In the genomic region with DNA sequence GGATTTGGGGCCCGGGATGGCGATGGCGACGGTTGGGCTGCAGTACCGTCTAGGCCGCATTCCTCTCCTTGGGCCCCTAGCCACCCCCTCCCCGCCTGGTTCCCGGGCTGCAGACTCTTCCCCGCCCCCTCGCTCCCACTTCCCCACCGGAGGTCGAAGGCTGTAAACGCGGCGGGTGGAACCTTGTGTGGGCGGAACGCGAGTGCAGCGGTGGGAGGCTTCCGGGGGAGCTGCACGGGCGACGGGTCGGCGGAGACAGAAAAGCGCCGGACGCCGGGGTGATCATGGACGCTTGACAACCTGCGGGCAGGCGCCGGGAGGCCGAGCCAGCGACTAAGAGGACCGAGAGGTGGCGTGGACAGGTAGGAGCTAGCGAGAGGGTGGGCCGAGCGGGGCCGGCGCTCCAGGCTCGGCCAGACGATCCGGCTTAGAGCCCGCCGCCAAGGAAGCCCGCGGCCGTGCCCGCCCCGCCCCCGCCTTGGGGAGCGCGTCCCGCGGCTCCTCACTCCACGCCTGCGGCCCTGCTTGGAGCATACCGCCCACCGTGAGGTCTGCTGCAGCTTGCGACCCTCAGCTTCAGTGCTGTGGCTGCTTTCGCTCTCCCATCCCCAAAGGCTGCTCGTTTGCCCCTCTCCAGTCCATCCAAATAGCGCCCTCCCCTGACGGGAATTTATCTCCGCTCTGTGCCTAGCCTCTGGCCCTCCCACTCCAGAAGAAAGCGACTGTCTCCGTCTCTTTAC, we compare ENCODE assay signal across 8 cellular contexts. TPM values are rescaled to one million over a fixed set of nuclear protein-coding genes. Genes with fewer than 3 reads are reported as not detected.
A peak's percentile ranks its signal among the peaks of the same experiment; 100 is the strongest.
DNase-seq lines count a peak whose midpoint lies in the region; TF ChIP-seq lines count a peak whose summit lies in the region.

A gene (plus strand): TSS at position 269 of the 740 bp plus-strand sequence. CDS start 2,126 bp downstream, outside the sequence.

- DNase-seq in GM03348 (ENCODE audit: low spot score) (peak; percentile 90), HEK293T (ENCODE audit: extremely low spot score) (peak; percentile 72), NCI-H1048 (lab: John Stamatoyannopoulos, UW) (peak; percentile 53), SKM-1 treated with dmso at 0.1 percent for 144 hours (lab: John Stamatoyannopoulos, UW; ENCODE audit: unreplicated experiment) (peak; percentile 79), head of caudate nucleus (peak; percentile 46 to 93 (median 82)), ovary (peak; percentile 66 to 85 (median 78))

- H3K4me1 ChIP-seq in ovary (ENCODE audit: insufficient read depth), result peaks cover 8% of the 10 kb centered on the region
- H3K4me1 ChIP-seq in thymus (ENCODE audit: control insufficient read depth, insufficient read depth, low read length), result peaks cover 18% of the 10 kb centered on the region

- no peaks in the 10 kb centered on the region for H3K36me3 ChIP-seq in ovary
- H3K36me3 ChIP-seq in thymus (ENCODE audit: control insufficient read depth, insufficient read depth), result peaks cover 13% of the 10 kb centered on the region

- TF ChIP-seq POLR2A in ovary (IDR thresholded peaks at IDR 0.05), result no peak

- peaks cover 71% of the 10 kb centered on the region for H3K4me1 Mint-ChIP-seq in activated naive CD8-positive, alpha-beta T cell (ENCODE audit: low read depth)

- CTCF ChIA-PET in HEK293T (lab: Yijun Ruan, JAX), result interaction anchor here (0.7 to 2.2 kb wide), 4 partner anchors 9 to 72 kb away, joined by 3 to 8 read pairs (median 6); no protein-coding TSS in a partner anchor

- H3K27ac Mint-ChIP-seq in activated naive CD8-positive, alpha-beta T cell, result peak within 1 kb of the TSS; percentile 92

- H3K27ac ChIP-seq in ovary, result peak within 1 kb of the TSS in 1 of 2 donors; percentile 44
- peak within 1 kb of the TSS; percentile 43 for H3K27ac ChIP-seq in thymus (ENCODE audit: low read depth)

- no peaks in the 10 kb centered on the region for H3K27me3 Mint-ChIP-seq in activated naive CD8-positive, alpha-beta T cell

- H3K9me3 Mint-ChIP-seq in activated naive CD8-positive, alpha-beta T cell (ENCODE audit: low read depth), result no peaks in the 10 kb centered on the region

- intact Hi-C loops in head of caudate nucleus (cut with DNase I) (loop anchor here (10.0 kb wide), 1 partner anchor 172 kb away; no protein-coding TSS in a partner anchor), ovary (cut with DNase I) (no loop called here)

- peak within 1 kb of the TSS; percentile 79 for H3K4me3 ChIP-seq in ovary
- peak within 1 kb of the TSS; percentile 63 for H3K4me3 ChIP-seq in thymus (ENCODE audit: low read length)

- no peaks in the 10 kb centered on the region for H3K27me3 ChIP-seq in ovary
- H3K27me3 ChIP-seq in thymus (ENCODE audit: control insufficient read depth, insufficient read depth), result no peaks in the 10 kb centered on the region

- TF ChIP-seq EP300 in ovary (IDR thresholded peaks at IDR 0.05), result no peak

- no peaks in the 10 kb centered on the region for H3K9me3 ChIP-seq in ovary
- no peaks in the 10 kb centered on the region for H3K9me3 ChIP-seq in thymus (ENCODE audit: control insufficient read depth)

- POLR2A ChIA-PET in HEK293T (lab: Yijun Ruan, JAX), result interaction anchor here (0.8 to 1.4 kb wide), 3 partner anchors 9 to 78 kb away, joined by 3 to 6 read pairs (median 3); a partner anchor contains a TSS

- H3K36me3 Mint-ChIP-seq in activated naive CD8-positive, alpha-beta T cell, result no peaks in the 10 kb centered on the region

- H3K4me3 Mint-ChIP-seq in activated naive CD8-positive, alpha-beta T cell, result peak within 1 kb of the TSS; percentile 96

- WGBS in ovary, 3 donors, result 0 to 1% (median 1%) methylated on average over 57 to 69 of the region's 69 CpGs
- WGBS in thymus, result under 1% methylated on average over 69 of the region's 69 CpGs

- TF ChIP-seq CTCF in ovary (IDR thresholded peaks at IDR 0.05), result no peak

TF ChIP-seq in HEK293T, 16 proteins besides CTCF, POLR2A, EP300 and RAD21:
- no peak for TF ChIP-seq FOXA1 (IDR thresholded peaks at IDR 0.05)
- TF ChIP-seq ARNT (IDR thresholded peaks at IDR 0.05), result peak; percentile 73
- TF ChIP-seq, protein P1, sequence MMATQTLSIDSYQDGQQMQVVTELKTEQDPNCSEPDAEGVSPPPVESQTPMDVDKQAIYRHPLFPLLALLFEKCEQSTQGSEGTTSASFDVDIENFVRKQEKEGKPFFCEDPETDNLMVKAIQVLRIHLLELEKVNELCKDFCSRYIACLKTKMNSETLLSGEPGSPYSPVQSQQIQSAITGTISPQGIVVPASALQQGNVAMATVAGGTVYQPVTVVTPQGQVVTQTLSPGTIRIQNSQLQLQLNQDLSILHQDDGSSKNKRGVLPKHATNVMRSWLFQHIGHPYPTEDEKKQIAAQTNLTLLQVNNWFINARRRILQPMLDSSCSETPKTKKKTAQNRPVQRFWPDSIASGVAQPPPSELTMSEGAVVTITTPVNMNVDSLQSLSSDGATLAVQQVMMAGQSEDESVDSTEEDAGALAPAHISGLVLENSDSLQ (IDR thresholded peaks at IDR 0.05), result peak; percentile 46; the same call in 1 of the 2 replicates
- peak; percentile 96 for TF ChIP-seq CTBP1 (IDR thresholded peaks at IDR 0.05; ENCODE audit: borderline replicate concordance)
- TF ChIP-seq TARDBP (IDR thresholded peaks at IDR 0.05), result 0 out of 2 replicates have a peak, but pooled peaks have one; percentile 33
- TF ChIP-seq ELF4 (IDR thresholded peaks at IDR 0.05), result peak; percentile 61
- peak; percentile 53 for TF ChIP-seq L3MBTL2 (conservative IDR thresholded peaks at IDR 0.05)
- no peak for TF ChIP-seq ZNF384 (IDR thresholded peaks at IDR 0.05)
- peak; percentile 62; the same call in 1 of the 2 replicates for TF ChIP-seq FOXM1 (IDR thresholded peaks at IDR 0.05; ENCODE audit: borderline replicate concordance)

RNA-seq across cellular contexts. Expression of the gene that starts here (rescaled TPM):
- 10 to 100 TPM; 16.9 to 30.8 (median 24.8) TPM for total RNA-seq in ovary
- 10 to 100 TPM; 22.6 to 30.5 TPM for polyA plus RNA-seq in ovary
- polyA plus RNA-seq in thymus, result 29.0 TPM
